17 cellular contexts compared by ENCODE assay signal in the genomic region with DNA sequence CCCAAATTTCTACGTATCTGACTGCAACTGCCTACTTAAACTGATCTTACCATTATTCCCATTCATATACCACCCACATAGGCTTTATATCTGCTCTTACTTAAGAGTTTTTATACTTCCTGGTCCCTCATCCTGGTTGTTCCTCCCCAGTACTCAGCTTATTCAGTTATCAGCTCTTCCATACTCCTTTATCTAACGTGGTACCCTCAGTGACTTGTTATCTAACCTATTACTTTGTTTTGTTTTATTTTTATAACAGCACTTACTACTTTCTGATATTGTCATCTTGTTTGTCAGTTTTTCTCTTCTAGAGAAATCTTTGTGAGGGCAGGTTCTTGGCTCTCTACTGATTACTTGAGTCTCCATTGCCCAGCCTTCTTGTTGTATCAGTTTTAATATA.
DNase-seq lines count a peak whose midpoint lies in the region; ATAC-seq and TF ChIP-seq lines count a peak whose summit lies in the region.
"Had no signal": no experiment of that assay in that cellular context is flagged by ENCODE, and none has a peak within 500 bp of the region (broad histone marks: within the 10 kb centered on the region; RNA-seq: fewer than 3 reads in every experiment).

No MANE protein-coding gene starts in this region.

- no peak for ATAC-seq in T-helper 17 cell
- ATAC-seq: GM23338, HCT116 had no signal

- H3K4me3 ChIP-seq in MG63, result no peak overlapping the region
- H3K4me3 ChIP-seq: BLaER1, GM23338, PC-9 had no signal

- no peak for DNase-seq in activated T-cell treated with anti-CD3 and anti-CD28 coated beads, Interleukin-2, amount 50 U/mL, for 24 hours
- DNase-seq in activated T-cell treated with anti-CD3 and anti-CD28 coated beads, Interleukin-2, amount 50 U/mL, for 1 hour, result no peak
- DNase-seq in T-helper 17 cell (no peak), osteocyte (ENCODE audit: extremely low spot score, unreplicated experiment) (no peak), NCI-H1417 (lab: John Stamatoyannopoulos, UW) (no peak), MG63 (no peak), cerebellar nuclear complex (lab: John Stamatoyannopoulos, UW) (no peak)
- DNase-seq: DMS 273 treated with DMSO at 0.1 percent for 48 hours, NCI-H1930, NCI-H446, NCI-H748 treated with DMSO at 0.1 percent for 48 hours, PC-9 had no signal

- H3K27me3 Mint-ChIP-seq in activated T-cell treated with anti-CD3 and anti-CD28 coated beads, Interleukin-2, amount 50 U/mL, for 24 hours, result no peaks in the 10 kb centered on the region
- H3K27me3 Mint-ChIP-seq in T-helper 17 cell (no peaks in the 10 kb centered on the region), brain (no peaks in the 10 kb centered on the region), osteocyte (ENCODE audit: unreplicated experiment) (no peaks in the 10 kb centered on the region)
- H3K27me3 Mint-ChIP-seq: IgD-negative memory B cell had no signal

- no peaks in the 10 kb centered on the region for H3K27me3 ChIP-seq in MG63
- H3K27me3 ChIP-seq: BLaER1 had no signal

- no peak overlapping the region for H3K4me3 Mint-ChIP-seq in activated T-cell treated with anti-CD3 and anti-CD28 coated beads, Interleukin-2, amount 50 U/mL, for 24 hours
- H3K4me3 Mint-ChIP-seq in T-helper 17 cell (no peak overlapping the region), brain (peak overlapping the region in 2 of 5 experiments; percentile 8 to 10), osteocyte (ENCODE audit: unreplicated experiment) (no peak overlapping the region)
- H3K4me3 Mint-ChIP-seq: GM23338, IgD-negative memory B cell had no signal

- H3K4me1 Mint-ChIP-seq in activated T-cell treated with anti-CD3 and anti-CD28 coated beads, Interleukin-2, amount 50 U/mL, for 24 hours (ENCODE audit: low read depth), result peaks cover 60% of the 10 kb centered on the region
- H3K4me1 Mint-ChIP-seq in T-helper 17 cell, result peaks cover 31% of the 10 kb centered on the region
- peaks cover 35% of the 10 kb centered on the region for H3K4me1 Mint-ChIP-seq in brain
- peaks cover 9% of the 10 kb centered on the region for H3K4me1 Mint-ChIP-seq in osteocyte (ENCODE audit: unreplicated experiment)

- H3K9me3 ChIP-seq in T-helper 17 cell (ENCODE audit: control insufficient read depth, low read length, poor library complexity, severe bottlenecking) (no peaks in the 10 kb centered on the region), MG63 (no peaks in the 10 kb centered on the region)
- H3K9me3 ChIP-seq: BLaER1 had no signal

- peak overlapping the region; percentile 7 for H3K27ac Mint-ChIP-seq in activated T-cell treated with anti-CD3 and anti-CD28 coated beads, Interleukin-2, amount 50 U/mL, for 24 hours
- H3K27ac Mint-ChIP-seq in T-helper 17 cell (peak overlapping the region; percentile 29), brain (peak overlapping the region in 3 of 5 experiments; percentile 16 to 81 (median 74)), osteocyte (ENCODE audit: unreplicated experiment) (peak overlapping the region; percentile 16)
- H3K27ac Mint-ChIP-seq: GM23338, IgD-negative memory B cell had no signal

- TF ChIP-seq CTCF in brain (conservative IDR thresholded peaks at IDR 0.05) (no peak), osteocyte (IDR thresholded peaks at IDR 0.05) (no peak)

- peaks cover 37% of the 10 kb centered on the region for H3K36me3 Mint-ChIP-seq in activated T-cell treated with anti-CD3 and anti-CD28 coated beads, Interleukin-2, amount 50 U/mL, for 24 hours (ENCODE audit: low read depth)
- H3K36me3 Mint-ChIP-seq in T-helper 17 cell (ENCODE audit: low read depth) (no peaks in the 10 kb centered on the region), brain (peaks cover 39% of the 10 kb centered on the region), osteocyte (ENCODE audit: unreplicated experiment) (peaks cover 5% of the 10 kb centered on the region)
- H3K36me3 Mint-ChIP-seq: IgD-negative memory B cell had no signal

- peaks cover 6% of the 10 kb centered on the region; the same call in 1 of the 2 replicates for H3K36me3 ChIP-seq in MG63

- H3K9me3 Mint-ChIP-seq in activated T-cell treated with anti-CD3 and anti-CD28 coated beads, Interleukin-2, amount 50 U/mL, for 24 hours, result no peaks in the 10 kb centered on the region
- H3K9me3 Mint-ChIP-seq in brain (peaks cover 0 to 8% (median 0%) of the 10 kb centered on the region in 5 experiments), osteocyte (ENCODE audit: unreplicated experiment) (no peaks in the 10 kb centered on the region)
- H3K9me3 Mint-ChIP-seq: GM23338, IgD-negative memory B cell had no signal

Comparison
In these comparisons a context has a peak if more than half of its experiments do, and no peak if none do; other contexts are left out.
1. H3K27ac Mint-ChIP-seq: peak in every context shown above with its lines; median percentile 74 in brain; 29 in T-helper 17 cell; 16 in osteocyte; 7 in activated T-cell treated with anti-CD3 and anti-CD28 coated beads, Interleukin-2, amount 50 U/mL, for 24 hours.